19 cellular contexts compared by ENCODE assay signal in genomic region chr2:134454426-134454825, GRCh38.
DNase-seq lines count a peak whose midpoint lies in the region; ATAC-seq and TF ChIP-seq lines count a peak whose summit lies in the region.
"Had no signal": no experiment of that assay in that cellular context is flagged by ENCODE, and none has a peak within 500 bp of the region (broad histone marks: within the 10 kb centered on the region; RNA-seq: fewer than 3 reads in every experiment).

No MANE protein-coding gene starts in this region.

- WGBS in thyroid gland, 2 donors, result 35 to 49% methylated on average over 8 of the region's 8 CpGs

- TF ChIP-seq POLR2A in thyroid gland (IDR thresholded peaks at IDR 0.05), result no peak

- peak; percentile 2 for DNase-seq in activated T-cell treated with anti-CD3 and anti-CD28 coated beads, Interleukin-2, amount 50 U/mL, for 1 hour
- DNase-seq in activated T-cell treated with anti-CD3 and anti-CD28 coated beads, Interleukin-2, amount 50 U/mL, for 24 hours, result no peak
- DNase-seq in T-helper 17 cell (no peak), memory B cell (ENCODE audit: low spot score in 2 of 2) (no peak), thyroid gland (peak in 1 of 2 donors; percentile 30), superior temporal gyrus (ENCODE audit: extremely low spot score) (no peak)
- no peak for DNase-seq in activated naive CD8-positive, alpha-beta T cell treated with anti-CD3 and anti-CD28 coated beads for 36 hours
- DNase-seq: AML-193, DMS53, GDM1, KBM-7, MM.1S, NCI-H1048, NCI-H1417 treated with DMSO at 0.1 percent for 48 hours, NCI-H187, NCI-H2107, NCI-H446 treated with DMSO at 0.1 percent for 48 hours, OCI-M1 had no signal

- H3K4me3 Mint-ChIP-seq in activated T-cell treated with anti-CD3 and anti-CD28 coated beads, Interleukin-2, amount 50 U/mL, for 24 hours, result no peak overlapping the region
- H3K4me3 Mint-ChIP-seq in T-helper 17 cell, result peak overlapping the region; percentile 55
- H3K4me3 Mint-ChIP-seq in memory B cell, result no peak overlapping the region
- H3K4me3 Mint-ChIP-seq in activated naive CD8-positive, alpha-beta T cell treated with anti-CD3 and anti-CD28 coated beads for 36 hours, result no peak overlapping the region

- ATAC-seq in T-helper 17 cell, result no peak
- no peak for ATAC-seq in memory B cell (ENCODE audit: low read depth)

- H3K4me3 ChIP-seq in thyroid gland (replicated peaks in 1 of 3), result no peak overlapping the region
- H3K4me3 ChIP-seq: SJSA1 had no signal

- no peaks in the 10 kb centered on the region for H3K9me3 Mint-ChIP-seq in activated T-cell treated with anti-CD3 and anti-CD28 coated beads, Interleukin-2, amount 50 U/mL, for 24 hours
- H3K9me3 Mint-ChIP-seq in memory B cell, result no peaks in the 10 kb centered on the region
- no peaks in the 10 kb centered on the region for H3K9me3 Mint-ChIP-seq in activated naive CD8-positive, alpha-beta T cell treated with anti-CD3 and anti-CD28 coated beads for 36 hours

- H3K27ac Mint-ChIP-seq in activated T-cell treated with anti-CD3 and anti-CD28 coated beads, Interleukin-2, amount 50 U/mL, for 24 hours, result no peak overlapping the region
- H3K27ac Mint-ChIP-seq in T-helper 17 cell (peak overlapping the region; percentile 29), memory B cell (peak overlapping the region; percentile 47)
- no peak overlapping the region for H3K27ac Mint-ChIP-seq in activated naive CD8-positive, alpha-beta T cell treated with anti-CD3 and anti-CD28 coated beads for 36 hours

- H3K9me3 ChIP-seq in T-helper 17 cell (ENCODE audit: control insufficient read depth, low read length, poor library complexity, severe bottlenecking) (no peaks in the 10 kb centered on the region), thyroid gland (no peaks in the 10 kb centered on the region)
- H3K9me3 ChIP-seq: SJSA1 had no signal

- H3K27me3 ChIP-seq in thyroid gland, result no peaks in the 10 kb centered on the region
- H3K27me3 ChIP-seq: SJSA1 had no signal

- H3K4me1 ChIP-seq in thyroid gland, result peaks cover 0 to 15% of the 10 kb centered on the region in 2 donors
- H3K4me1 ChIP-seq: SJSA1 had no signal

- intact Hi-C loops in thyroid gland (cut with DNase I), result no loop called here

- peak overlapping the region in 2 of 3 donors; percentile 1 to 10 for H3K27ac ChIP-seq in thyroid gland
- H3K27ac ChIP-seq: SJSA1 had no signal

- H3K36me3 Mint-ChIP-seq in activated T-cell treated with anti-CD3 and anti-CD28 coated beads, Interleukin-2, amount 50 U/mL, for 24 hours (ENCODE audit: low read depth), result peaks cover 42% of the 10 kb centered on the region
- H3K36me3 Mint-ChIP-seq in T-helper 17 cell (ENCODE audit: low read depth) (no peaks in the 10 kb centered on the region), memory B cell (peaks cover 10% of the 10 kb centered on the region)
- H3K36me3 Mint-ChIP-seq in activated naive CD8-positive, alpha-beta T cell treated with anti-CD3 and anti-CD28 coated beads for 36 hours, result no peaks in the 10 kb centered on the region

- TF ChIP-seq CTCF in thyroid gland (IDR thresholded peaks at IDR 0.05), result no peak

- no peaks in the 10 kb centered on the region for H3K27me3 Mint-ChIP-seq in activated T-cell treated with anti-CD3 and anti-CD28 coated beads, Interleukin-2, amount 50 U/mL, for 24 hours
- H3K27me3 Mint-ChIP-seq in T-helper 17 cell, result no peaks in the 10 kb centered on the region
- H3K27me3 Mint-ChIP-seq in memory B cell, result no peaks in the 10 kb centered on the region
- no peaks in the 10 kb centered on the region for H3K27me3 Mint-ChIP-seq in activated naive CD8-positive, alpha-beta T cell treated with anti-CD3 and anti-CD28 coated beads for 36 hours

- no peaks in the 10 kb centered on the region for H3K36me3 ChIP-seq in thyroid gland
- H3K36me3 ChIP-seq: SJSA1 had no signal

- H3K4me1 Mint-ChIP-seq in activated T-cell treated with anti-CD3 and anti-CD28 coated beads, Interleukin-2, amount 50 U/mL, for 24 hours (ENCODE audit: low read depth), result no peaks in the 10 kb centered on the region
- H3K4me1 Mint-ChIP-seq in T-helper 17 cell, result peaks cover 9% of the 10 kb centered on the region
- H3K4me1 Mint-ChIP-seq in memory B cell, result peaks cover 4% of the 10 kb centered on the region
- H3K4me1 Mint-ChIP-seq in activated naive CD8-positive, alpha-beta T cell treated with anti-CD3 and anti-CD28 coated beads for 36 hours, result no peaks in the 10 kb centered on the region

Comparison
In these comparisons a context has a peak if more than half of its experiments do, and no peak if none do; other contexts are left out.
1. H3K27ac Mint-ChIP-seq: peak in T-helper 17 cell (single experiment) and memory B cell (single experiment); none in activated T-cell treated with anti-CD3 and anti-CD28 coated beads, Interleukin-2, amount 50 U/mL, for 24 hours (single experiment) and activated naive CD8-positive, alpha-beta T cell treated with anti-CD3 and anti-CD28 coated beads for 36 hours (single experiment).